1 cellular context compared by ENCODE assay signal in genomic region chr2:157747695-157748370, GRCh38.
TF ChIP-seq lines count a peak whose summit lies in the region.

No MANE protein-coding gene starts in this region.

TF ChIP-seq in WTC11, 78 proteins besides CTCF, POLR2A, EP300 and RAD21 (continued from another document):
- TF ChIP-seq AFF4 (CRISPR knock-in tag; IDR thresholded peaks at IDR 0.05; ENCODE audit: borderline replicate concordance) (no peak), ATF1 (CRISPR knock-in tag; IDR thresholded peaks at IDR 0.05) (no peak), SMAD4 (CRISPR knock-in tag; IDR thresholded peaks at IDR 0.05) (no peak)
TF ChIP-seq in WTC11: peak in this region for 0.
